Comparison of ENCODE assay signal across 8 cellular contexts in genomic region chr7:44999245-45000095, GRCh38. TPM values are rescaled to one million over a fixed set of nuclear protein-coding genes. Genes with fewer than 3 reads are reported as not detected.
A peak's percentile ranks its signal among the peaks of the same experiment; 100 is the strongest.
DNase-seq lines count a peak whose midpoint lies in the region; ATAC-seq and TF ChIP-seq lines count a peak whose summit lies in the region.

No MANE protein-coding gene starts in this region.

- H3K27ac Mint-ChIP-seq in IgD-negative memory B cell: peak overlapping the region; percentile 72 to 96 (median 85)

- peak; percentile 64 for ATAC-seq in GM21529 (IDR thresholded peaks at IDR 0.05; ENCODE audit: unreplicated experiment)

- H3K9me3 Mint-ChIP-seq in IgD-negative memory B cell: no peaks in the 10 kb centered on the region

- no peaks in the 10 kb centered on the region for H3K27me3 Mint-ChIP-seq in IgD-negative memory B cell

- H3K4me3 ChIP-seq in epithelial cell of proximal tubule (ENCODE audit: low read depth, low read length): peak overlapping the region; percentile 56

- TF ChIP-seq CTCF in epithelial cell of proximal tubule (conservative IDR thresholded peaks at IDR 0.05; ENCODE audit: low read depth, low read length): no peak

- peak; percentile 98 for DNase-seq in DMS 273 treated with DMSO at 0.1 percent for 48 hours (lab: John Stamatoyannopoulos, UW)
- DNase-seq in OCI-M1 (lab: John Stamatoyannopoulos, UW): peak; percentile 97
- peak; percentile 99 for DNase-seq in activated T-cell treated with anti-CD3 and anti-CD28 coated beads for 48 hours (ENCODE audit: low read depth)
- DNase-seq in epithelial cell of proximal tubule (ENCODE audit: low read depth): peak; percentile 82
- peak; percentile 100 for DNase-seq in mucosa of gallbladder (ENCODE audit: low spot score)
- peak; percentile 99 for DNase-seq in stimulated activated CD8-positive, alpha-beta memory T cell treated with anti-CD3 and anti-CD28 coated beads, Interleukin-4, amount 100 ng/mL, for 24 hours (ENCODE audit: low read depth)

- peaks cover 32 to 47% (median 43%) of the 10 kb centered on the region in 3 donors for H3K4me1 Mint-ChIP-seq in IgD-negative memory B cell

- peaks cover 4% of the 10 kb centered on the region for H3K36me3 Mint-ChIP-seq in IgD-negative memory B cell

- H3K4me3 Mint-ChIP-seq in IgD-negative memory B cell: peak overlapping the region; percentile 89 to 99 (median 98)

RNA-seq across cellular contexts. Expression of gene CCM2, which starts 0.5 kb away (rescaled TPM):
- 81.8 TPM for polyA plus RNA-seq in IgD-negative memory B cell
- total RNA-seq in epithelial cell of proximal tubule (49.2 and 60.1 TPM in 2 replicates), mucosa of gallbladder (36.4 TPM)

RNA-seq across cellular contexts. Expression of gene MYO1G, which starts 20.7 kb away (rescaled TPM):
- 167 TPM for polyA plus RNA-seq in IgD-negative memory B cell
- total RNA-seq in epithelial cell of proximal tubule (under 0.01 TPM in 1 of 2 replicates, not detected in the other), mucosa of gallbladder (6.0 TPM)

Comparison
In these comparisons a context has a peak if more than half of its experiments do, and no peak if none do; other contexts are left out.
1. Peak in every context shown above with its lines: DNase-seq, ATAC-seq and H3K4me3 ChIP-seq.